8 cellular contexts compared by ENCODE assay signal in genomic region chr1:207963429-207964194, GRCh38. TPM values are rescaled to one million over a fixed set of nuclear protein-coding genes. Genes with fewer than 3 reads are reported as not detected.
DNase-seq lines count a peak whose midpoint lies in the region; ATAC-seq and TF ChIP-seq lines count a peak whose summit lies in the region.

No MANE protein-coding gene starts in this region.

- H3K27ac Mint-ChIP-seq in Caco-2 (ENCODE audit: unreplicated experiment) (peak overlapping the region; percentile 12), endothelial cell (ENCODE audit: unreplicated experiment) (no peak overlapping the region)

- H3K9me3 Mint-ChIP-seq in Caco-2 (ENCODE audit: unreplicated experiment) (no peaks in the 10 kb centered on the region), endothelial cell (ENCODE audit: unreplicated experiment) (peaks cover 4% of the 10 kb centered on the region)

- no peaks in the 10 kb centered on the region for H3K27me3 ChIP-seq in Caco-2 (replicated peaks; ENCODE audit: control insufficient read depth, insufficient read depth, low read length)

- H3K4me3 Mint-ChIP-seq in Caco-2 (ENCODE audit: unreplicated experiment) (peak overlapping the region; percentile 58), endothelial cell (ENCODE audit: unreplicated experiment) (no peak overlapping the region)

- no peaks in the 10 kb centered on the region for H3K4me1 Mint-ChIP-seq in Caco-2 (ENCODE audit: low read depth, unreplicated experiment)
- H3K4me1 Mint-ChIP-seq in endothelial cell (ENCODE audit: unreplicated experiment) = peaks cover 33% of the 10 kb centered on the region

- peaks cover 10% of the 10 kb centered on the region; the same call in 1 of the 2 replicates for H3K4me1 ChIP-seq in Caco-2

- POLR2A ChIA-PET in Caco-2 (lab: Charles Lee) = interaction anchor here (0.6 to 1.0 kb wide), 5 partner anchors 45 to 370 kb away, joined by 3 to 8 read pairs (median 4); no protein-coding TSS in a partner anchor

- BruUV-seq in Caco-2 (replicated peaks; lab: Mats Ljungman, UMichigan) = no TSS peak

- H3K27me3 Mint-ChIP-seq in Caco-2 (ENCODE audit: insufficient read depth, unreplicated experiment) (peaks cover 6% of the 10 kb centered on the region), endothelial cell (ENCODE audit: unreplicated experiment) (peaks cover 6% of the 10 kb centered on the region)

- peak overlapping the region; percentile 61 for H3K4me3 ChIP-seq in Caco-2 (ENCODE audit: low read depth, low read length)

- CTCF ChIA-PET in Caco-2 (lab: Charles Lee) = interaction anchor here (0.6 to 2.8 kb wide), 42 partner anchors 11 to 1514 kb away, joined by 3 to 113 read pairs (median 5); no protein-coding TSS in a partner anchor

- TF ChIP-seq CTCF in Caco-2 (IDR thresholded peaks at IDR 0.05; ENCODE audit: insufficient read depth in 1 of 2, low read depth in 1 of 2, low read length in 1 of 2, severe bottlenecking in 1 of 2, unreplicated experiment in 1 of 2) (peak; percentile 89 to 97), endothelial cell (IDR thresholded peaks at IDR 0.05; ENCODE audit: unreplicated experiment) (peak; percentile 100)

- intact Hi-C loops in Caco-2 (cut with micrococcal nuclease; ENCODE audit: unreplicated experiment) = loop anchor here (1.0 kb wide), 5 partner anchors 55 to 151 kb away; no protein-coding TSS in a partner anchor

- ATAC-seq in GM19468 (IDR thresholded peaks at IDR 0.05; ENCODE audit: extremely low read depth, unreplicated experiment) = peak; percentile 88

- H3K36me3 Mint-ChIP-seq in Caco-2 (ENCODE audit: insufficient read depth, unreplicated experiment) (no peaks in the 10 kb centered on the region), endothelial cell (ENCODE audit: low read depth, unreplicated experiment) (peaks cover 4% of the 10 kb centered on the region)

- H3K9me3 ChIP-seq in Caco-2 = no peaks in the 10 kb centered on the region

- no peaks in the 10 kb centered on the region for H3K36me3 ChIP-seq in Caco-2 (ENCODE audit: control insufficient read depth, insufficient read depth, low read length)

- DNase-seq in Caco-2 (peak; percentile 77 to 93), HS-5 (ENCODE audit: low read depth) (peak; percentile 49), NOMO-1 treated with dmso at 0.1 percent for 144 hours (lab: John Stamatoyannopoulos, UW; ENCODE audit: unreplicated experiment) (peak; percentile 54), endothelial cell (ENCODE audit: low spot score) (peak; percentile 97), middle frontal gyrus (ENCODE audit: extremely low spot score, low spot score) (peak; percentile 87)
- DNase-seq in activated CD8-positive, alpha-beta memory T cell treated with anti-CD3 and anti-CD28 coated beads, Interleukin-2, amount 50 U/mL, for 48 hours = peak; percentile 95
- peak; percentile 71 to 72 for DNase-seq in stimulated activated CD8-positive, alpha-beta memory T cell treated with anti-CD3 and anti-CD28 coated beads, Interleukin-2, amount 100 ng/mL, for 1 hour (ENCODE audit: low read depth in 2 of 2)

RNA-seq across cellular contexts. Expression of gene CD34, which starts 52.7 kb away (rescaled TPM):
- not detected in 2 replicates for total RNA-seq in Caco-2 (2022)
- total RNA-seq in endothelial cell (ENCODE audit: unreplicated experiment) = 277 TPM

Comparison
In these comparisons a context has a peak if more than half of its experiments do, and no peak if none do; other contexts are left out.
1. Peak in every context shown above with its lines: DNase-seq, ATAC-seq and H3K4me3 ChIP-seq.
2. RNA of gene CD34, which starts 52.7 kb away (total RNA-seq): 277 TPM in endothelial cell (single experiment); not detected in Caco-2; every median in the first group is over 100 times any median in the second.